ENCODE assay signal across 1 cellular context in the genomic region with DNA sequence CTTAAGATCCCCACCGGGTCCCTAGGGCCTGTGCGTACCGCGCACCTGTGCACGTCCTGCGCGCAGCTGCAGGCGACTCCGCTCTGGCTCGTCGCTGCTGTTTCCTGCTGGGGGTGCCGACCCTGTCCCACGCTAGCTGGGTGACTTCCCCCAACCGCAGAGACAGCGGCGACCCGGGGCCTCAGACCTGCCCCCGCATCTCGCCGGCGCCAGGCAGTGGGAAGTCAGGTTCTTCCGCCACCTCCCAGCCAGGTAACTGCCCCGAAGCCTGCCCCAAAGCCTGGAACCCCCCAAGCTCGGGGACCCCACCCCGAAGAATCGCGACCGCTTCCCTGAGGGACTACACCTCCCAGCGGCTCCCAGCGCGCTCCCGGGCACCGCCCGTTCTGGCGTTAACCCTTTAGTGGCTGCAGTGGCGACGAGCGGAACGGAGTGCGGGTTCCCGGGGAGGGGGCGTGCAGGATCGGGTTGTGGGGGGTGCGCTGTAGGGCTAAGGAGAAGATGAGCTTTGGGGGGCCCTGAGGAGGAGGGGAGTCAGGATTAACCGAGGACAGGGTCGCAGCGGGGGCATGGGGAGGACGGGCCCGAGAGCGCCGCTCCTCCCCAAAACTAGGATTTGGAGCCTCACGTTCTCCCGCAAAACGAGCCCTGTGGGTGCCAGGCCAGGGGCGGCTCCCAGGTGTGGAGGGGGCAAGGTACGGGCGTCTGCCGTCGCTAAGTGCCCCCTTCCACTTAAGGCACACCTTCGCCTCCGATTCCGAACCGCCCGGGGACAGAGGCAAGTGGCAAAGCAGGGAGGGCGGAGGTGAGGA.
TF ChIP-seq lines count a peak whose summit lies in the region.

No MANE protein-coding gene starts in this region.

TF ChIP-seq in K562, 482 proteins besides CTCF, POLR2A, EP300 and RAD21 (continued from another document and continues in another):
- TF ChIP-seq, protein P1, sequence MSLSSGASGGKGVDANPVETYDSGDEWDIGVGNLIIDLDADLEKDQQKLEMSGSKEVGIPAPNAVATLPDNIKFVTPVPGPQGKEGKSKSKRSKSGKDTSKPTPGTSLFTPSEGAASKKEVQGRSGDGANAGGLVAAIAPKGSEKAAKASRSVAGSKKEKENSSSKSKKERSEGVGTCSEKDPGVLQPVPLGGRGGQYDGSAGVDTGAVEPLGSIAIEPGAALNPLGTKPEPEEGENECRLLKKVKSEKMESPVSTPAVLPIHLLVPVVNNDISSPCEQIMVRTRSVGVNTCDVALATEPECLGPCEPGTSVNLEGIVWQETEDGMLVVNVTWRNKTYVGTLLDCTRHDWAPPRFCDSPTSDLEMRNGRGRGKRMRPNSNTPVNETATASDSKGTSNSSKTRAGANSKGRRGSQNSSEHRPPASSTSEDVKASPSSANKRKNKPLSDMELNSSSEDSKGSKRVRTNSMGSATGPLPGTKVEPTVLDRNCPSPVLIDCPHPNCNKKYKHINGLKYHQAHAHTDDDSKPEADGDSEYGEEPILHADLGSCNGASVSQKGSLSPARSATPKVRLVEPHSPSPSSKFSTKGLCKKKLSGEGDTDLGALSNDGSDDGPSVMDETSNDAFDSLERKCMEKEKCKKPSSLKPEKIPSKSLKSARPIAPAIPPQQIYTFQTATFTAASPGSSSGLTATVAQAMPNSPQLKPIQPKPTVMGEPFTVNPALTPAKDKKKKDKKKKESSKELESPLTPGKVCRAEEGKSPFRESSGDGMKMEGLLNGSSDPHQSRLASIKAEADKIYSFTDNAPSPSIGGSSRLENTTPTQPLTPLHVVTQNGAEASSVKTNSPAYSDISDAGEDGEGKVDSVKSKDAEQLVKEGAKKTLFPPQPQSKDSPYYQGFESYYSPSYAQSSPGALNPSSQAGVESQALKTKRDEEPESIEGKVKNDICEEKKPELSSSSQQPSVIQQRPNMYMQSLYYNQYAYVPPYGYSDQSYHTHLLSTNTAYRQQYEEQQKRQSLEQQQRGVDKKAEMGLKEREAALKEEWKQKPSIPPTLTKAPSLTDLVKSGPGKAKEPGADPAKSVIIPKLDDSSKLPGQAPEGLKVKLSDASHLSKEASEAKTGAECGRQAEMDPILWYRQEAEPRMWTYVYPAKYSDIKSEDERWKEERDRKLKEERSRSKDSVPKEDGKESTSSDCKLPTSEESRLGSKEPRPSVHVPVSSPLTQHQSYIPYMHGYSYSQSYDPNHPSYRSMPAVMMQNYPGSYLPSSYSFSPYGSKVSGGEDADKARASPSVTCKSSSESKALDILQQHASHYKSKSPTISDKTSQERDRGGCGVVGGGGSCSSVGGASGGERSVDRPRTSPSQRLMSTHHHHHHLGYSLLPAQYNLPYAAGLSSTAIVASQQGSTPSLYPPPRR (CRISPR knock-in tag; IDR thresholded peaks at IDR 0.05; ENCODE audit: borderline replicate concordance): 0 out of 2 replicates have a peak, but pooled peaks have one; percentile 48
- TF ChIP-seq LCOR (CRISPR knock-in tag; IDR thresholded peaks at IDR 0.05) (0 out of 2 replicates have a peak, but pooled peaks have one; percentile 48), ESRRB (CRISPR knock-in tag; IDR thresholded peaks at IDR 0.05; ENCODE audit: borderline replicate concordance) (no peak), ZNF347 (CRISPR knock-in tag; IDR thresholded peaks at IDR 0.05; ENCODE audit: low read depth) (no peak), CBFA2T3 (IDR thresholded peaks at IDR 0.05) (no peak), BHLHE40 (IDR thresholded peaks at IDR 0.05; ENCODE audit: low read length) (peak; percentile 14; the same call in 1 of the 2 replicates), ZC3H11A (IDR thresholded peaks at IDR 0.05; ENCODE audit: low read depth, low read length) (0 out of 2 replicates have a peak, but pooled peaks have one; percentile 43), ZBTB7A (IDR thresholded peaks at IDR 0.05; ENCODE audit: borderline replicate concordance, control insufficient read depth, low read depth, low read length) (peak; percentile 62; the same call in 1 of the 2 replicates), PTRF (tag; IDR thresholded peaks at IDR 0.05) (no peak), GABPB2 (CRISPR knock-in tag; conservative IDR thresholded peaks at IDR 0.05) (no peak), DMBX1 (CRISPR knock-in tag; IDR thresholded peaks at IDR 0.05; ENCODE audit: borderline replicate concordance) (no peak), RHOXF2B (CRISPR knock-in tag; conservative IDR thresholded peaks at IDR 0.05) (no peak), GTF2F1 (IDR thresholded peaks at IDR 0.05; ENCODE audit: low read depth, low read length) (no peak), DPF2 (IDR thresholded peaks at IDR 0.05) (peak; percentile 44; the same call in 1 of the 2 replicates), PHF8 (IDR thresholded peaks at IDR 0.05; ENCODE audit: borderline replicate concordance, low read length) (peak; percentile 46; the same call in 1 of the 2 replicates), TBP (optimal IDR thresholded peaks at IDR 0.05; ENCODE audit: low read depth, low read length) (no peak), HNRNPK (IDR thresholded peaks at IDR 0.05; ENCODE audit: low read depth, low read length, poor library complexity, severe bottlenecking) (no peak), ZNF764 (CRISPR knock-in tag; IDR thresholded peaks at IDR 0.05; ENCODE audit: low read depth) (no peak), KAT2B (IDR thresholded peaks at IDR 0.05; ENCODE audit: low read depth, low read length) (no peak), MYNN (IDR thresholded peaks at IDR 0.05) (no peak), MYNN (CRISPR knock-in tag; IDR thresholded peaks at IDR 0.05) (no peak), ZNF12 (CRISPR knock-in tag; IDR thresholded peaks at IDR 0.05) (no peak), ELF1 (tag; IDR thresholded peaks at IDR 0.05) (no peak), TRIM24 (IDR thresholded peaks at IDR 0.05) (peak in 1 of 2 experiments; percentile 9; a peak in 1 of 4 replicates), CSDE1 (IDR thresholded peaks at IDR 0.05) (no peak), BCOR (IDR thresholded peaks at IDR 0.05) (peak; percentile 59; the same call in 1 of the 2 replicates), ZNF79 (CRISPR knock-in tag; IDR thresholded peaks at IDR 0.05; ENCODE audit: low read depth) (no peak), RBM22 (IDR thresholded peaks at IDR 0.05; ENCODE audit: low read depth, low read length, poor library complexity, severe bottlenecking) (peak; percentile 67), ZNF431 (CRISPR knock-in tag; IDR thresholded peaks at IDR 0.05) (peak; percentile 48; the same call in 1 of the 2 replicates), SP1 (CRISPR knock-in tag; IDR thresholded peaks at IDR 0.05) (peak; percentile 75), SRSF9 (IDR thresholded peaks at IDR 0.05; ENCODE audit: borderline replicate concordance, low read depth, low read length) (no peak), ZNF316 (IDR thresholded peaks at IDR 0.05) (no peak), POLR2G (IDR thresholded peaks at IDR 0.05; ENCODE audit: low read depth, low read length) (peak; percentile 81)
- TF ChIP-seq, protein P2, sequence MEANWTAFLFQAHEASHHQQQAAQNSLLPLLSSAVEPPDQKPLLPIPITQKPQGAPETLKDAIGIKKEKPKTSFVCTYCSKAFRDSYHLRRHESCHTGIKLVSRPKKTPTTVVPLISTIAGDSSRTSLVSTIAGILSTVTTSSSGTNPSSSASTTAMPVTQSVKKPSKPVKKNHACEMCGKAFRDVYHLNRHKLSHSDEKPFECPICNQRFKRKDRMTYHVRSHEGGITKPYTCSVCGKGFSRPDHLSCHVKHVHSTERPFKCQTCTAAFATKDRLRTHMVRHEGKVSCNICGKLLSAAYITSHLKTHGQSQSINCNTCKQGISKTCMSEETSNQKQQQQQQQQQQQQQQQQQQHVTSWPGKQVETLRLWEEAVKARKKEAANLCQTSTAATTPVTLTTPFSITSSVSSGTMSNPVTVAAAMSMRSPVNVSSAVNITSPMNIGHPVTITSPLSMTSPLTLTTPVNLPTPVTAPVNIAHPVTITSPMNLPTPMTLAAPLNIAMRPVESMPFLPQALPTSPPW (CRISPR knock-in tag; IDR thresholded peaks at IDR 0.05): peak; percentile 50; the same call in 1 of the 2 replicates
- TF ChIP-seq, protein P3, sequence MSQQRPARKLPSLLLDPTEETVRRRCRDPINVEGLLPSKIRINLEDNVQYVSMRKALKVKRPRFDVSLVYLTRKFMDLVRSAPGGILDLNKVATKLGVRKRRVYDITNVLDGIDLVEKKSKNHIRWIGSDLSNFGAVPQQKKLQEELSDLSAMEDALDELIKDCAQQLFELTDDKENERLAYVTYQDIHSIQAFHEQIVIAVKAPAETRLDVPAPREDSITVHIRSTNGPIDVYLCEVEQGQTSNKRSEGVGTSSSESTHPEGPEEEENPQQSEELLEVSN (IDR thresholded peaks at IDR 0.05; ENCODE audit: borderline replicate concordance in 1 of 2, extremely low read depth in 1 of 2, insufficient read depth in 1 of 2, insufficient read length in 1 of 2, low read depth in 1 of 2, low read length in 1 of 2, poor library complexity in 1 of 2, severe bottlenecking in 1 of 2): no peak
- TF ChIP-seq, protein P4, sequence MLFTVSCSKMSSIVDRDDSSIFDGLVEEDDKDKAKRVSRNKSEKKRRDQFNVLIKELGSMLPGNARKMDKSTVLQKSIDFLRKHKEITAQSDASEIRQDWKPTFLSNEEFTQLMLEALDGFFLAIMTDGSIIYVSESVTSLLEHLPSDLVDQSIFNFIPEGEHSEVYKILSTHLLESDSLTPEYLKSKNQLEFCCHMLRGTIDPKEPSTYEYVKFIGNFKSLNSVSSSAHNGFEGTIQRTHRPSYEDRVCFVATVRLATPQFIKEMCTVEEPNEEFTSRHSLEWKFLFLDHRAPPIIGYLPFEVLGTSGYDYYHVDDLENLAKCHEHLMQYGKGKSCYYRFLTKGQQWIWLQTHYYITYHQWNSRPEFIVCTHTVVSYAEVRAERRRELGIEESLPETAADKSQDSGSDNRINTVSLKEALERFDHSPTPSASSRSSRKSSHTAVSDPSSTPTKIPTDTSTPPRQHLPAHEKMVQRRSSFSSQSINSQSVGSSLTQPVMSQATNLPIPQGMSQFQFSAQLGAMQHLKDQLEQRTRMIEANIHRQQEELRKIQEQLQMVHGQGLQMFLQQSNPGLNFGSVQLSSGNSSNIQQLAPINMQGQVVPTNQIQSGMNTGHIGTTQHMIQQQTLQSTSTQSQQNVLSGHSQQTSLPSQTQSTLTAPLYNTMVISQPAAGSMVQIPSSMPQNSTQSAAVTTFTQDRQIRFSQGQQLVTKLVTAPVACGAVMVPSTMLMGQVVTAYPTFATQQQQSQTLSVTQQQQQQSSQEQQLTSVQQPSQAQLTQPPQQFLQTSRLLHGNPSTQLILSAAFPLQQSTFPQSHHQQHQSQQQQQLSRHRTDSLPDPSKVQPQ (CRISPR knock-in tag; IDR thresholded peaks at IDR 0.05; ENCODE audit: borderline replicate concordance): no peak
- TF ChIP-seq, protein P5, sequence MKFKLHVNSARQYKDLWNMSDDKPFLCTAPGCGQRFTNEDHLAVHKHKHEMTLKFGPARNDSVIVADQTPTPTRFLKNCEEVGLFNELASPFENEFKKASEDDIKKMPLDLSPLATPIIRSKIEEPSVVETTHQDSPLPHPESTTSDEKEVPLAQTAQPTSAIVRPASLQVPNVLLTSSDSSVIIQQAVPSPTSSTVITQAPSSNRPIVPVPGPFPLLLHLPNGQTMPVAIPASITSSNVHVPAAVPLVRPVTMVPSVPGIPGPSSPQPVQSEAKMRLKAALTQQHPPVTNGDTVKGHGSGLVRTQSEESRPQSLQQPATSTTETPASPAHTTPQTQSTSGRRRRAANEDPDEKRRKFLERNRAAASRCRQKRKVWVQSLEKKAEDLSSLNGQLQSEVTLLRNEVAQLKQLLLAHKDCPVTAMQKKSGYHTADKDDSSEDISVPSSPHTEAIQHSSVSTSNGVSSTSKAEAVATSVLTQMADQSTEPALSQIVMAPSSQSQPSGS (CRISPR knock-in tag; IDR thresholded peaks at IDR 0.05): no peak
- TF ChIP-seq, protein P6, sequence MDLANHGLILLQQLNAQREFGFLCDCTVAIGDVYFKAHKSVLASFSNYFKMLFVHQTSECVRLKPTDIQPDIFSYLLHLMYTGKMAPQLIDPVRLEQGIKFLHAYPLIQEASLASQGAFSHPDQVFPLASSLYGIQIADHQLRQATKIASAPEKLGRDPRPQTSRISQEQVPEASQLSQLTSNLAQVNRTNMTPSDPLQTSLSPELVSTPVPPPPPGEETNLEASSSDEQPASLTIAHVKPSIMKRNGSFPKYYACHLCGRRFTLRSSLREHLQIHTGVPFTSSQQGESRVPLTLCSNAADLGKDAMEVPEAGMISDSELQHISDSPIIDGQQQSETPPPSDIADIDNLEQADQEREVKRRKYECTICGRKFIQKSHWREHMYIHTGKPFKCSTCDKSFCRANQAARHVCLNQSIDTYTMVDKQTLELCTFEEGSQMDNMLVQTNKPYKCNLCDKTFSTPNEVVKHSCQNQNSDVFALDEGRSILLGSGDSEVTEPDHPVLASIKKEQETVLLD (IDR thresholded peaks at IDR 0.05): peak; percentile 79
- TF ChIP-seq, protein P7, sequence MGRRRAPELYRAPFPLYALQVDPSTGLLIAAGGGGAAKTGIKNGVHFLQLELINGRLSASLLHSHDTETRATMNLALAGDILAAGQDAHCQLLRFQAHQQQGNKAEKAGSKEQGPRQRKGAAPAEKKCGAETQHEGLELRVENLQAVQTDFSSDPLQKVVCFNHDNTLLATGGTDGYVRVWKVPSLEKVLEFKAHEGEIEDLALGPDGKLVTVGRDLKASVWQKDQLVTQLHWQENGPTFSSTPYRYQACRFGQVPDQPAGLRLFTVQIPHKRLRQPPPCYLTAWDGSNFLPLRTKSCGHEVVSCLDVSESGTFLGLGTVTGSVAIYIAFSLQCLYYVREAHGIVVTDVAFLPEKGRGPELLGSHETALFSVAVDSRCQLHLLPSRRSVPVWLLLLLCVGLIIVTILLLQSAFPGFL (CRISPR knock-in tag; IDR thresholded peaks at IDR 0.05): no peak
- TF ChIP-seq, protein P8, sequence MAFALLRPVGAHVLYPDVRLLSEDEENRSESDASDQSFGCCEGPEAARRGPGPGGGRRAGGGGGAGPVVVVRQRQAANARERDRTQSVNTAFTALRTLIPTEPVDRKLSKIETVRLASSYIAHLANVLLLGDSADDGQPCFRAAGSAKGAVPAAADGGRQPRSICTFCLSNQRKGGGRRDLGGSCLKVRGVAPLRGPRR (CRISPR knock-in tag; IDR thresholded peaks at IDR 0.05): 0 out of 2 replicates have a peak, but pooled peaks have one; percentile 13
